Comparison of ENCODE assay signal across 1 cellular context in the genomic region with DNA sequence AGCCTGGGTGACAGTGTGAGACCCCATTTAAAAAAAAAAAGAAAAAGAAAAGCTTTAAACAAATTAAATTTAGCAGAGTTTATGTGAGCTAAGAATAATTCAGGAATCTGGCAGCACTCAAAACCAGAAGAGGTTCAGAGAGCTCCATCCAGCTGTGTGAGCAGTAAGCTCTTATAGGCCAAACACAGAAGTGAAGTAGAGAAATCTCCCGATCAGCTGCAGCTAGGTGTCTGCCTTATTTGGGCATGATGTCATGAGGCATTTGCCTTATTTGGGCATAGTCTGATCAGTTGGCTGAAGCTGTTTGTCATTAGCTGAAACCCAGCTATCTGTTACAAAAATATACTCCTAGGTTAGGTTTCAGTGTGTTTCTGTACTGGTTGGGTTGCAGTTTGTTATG.
TF ChIP-seq lines count a peak whose summit lies in the region.

No MANE protein-coding gene starts in this region.

TF ChIP-seq in GM12878, 131 proteins besides CTCF, POLR2A, EP300 and RAD21 (continues in another document):
- TF ChIP-seq, protein P1, sequence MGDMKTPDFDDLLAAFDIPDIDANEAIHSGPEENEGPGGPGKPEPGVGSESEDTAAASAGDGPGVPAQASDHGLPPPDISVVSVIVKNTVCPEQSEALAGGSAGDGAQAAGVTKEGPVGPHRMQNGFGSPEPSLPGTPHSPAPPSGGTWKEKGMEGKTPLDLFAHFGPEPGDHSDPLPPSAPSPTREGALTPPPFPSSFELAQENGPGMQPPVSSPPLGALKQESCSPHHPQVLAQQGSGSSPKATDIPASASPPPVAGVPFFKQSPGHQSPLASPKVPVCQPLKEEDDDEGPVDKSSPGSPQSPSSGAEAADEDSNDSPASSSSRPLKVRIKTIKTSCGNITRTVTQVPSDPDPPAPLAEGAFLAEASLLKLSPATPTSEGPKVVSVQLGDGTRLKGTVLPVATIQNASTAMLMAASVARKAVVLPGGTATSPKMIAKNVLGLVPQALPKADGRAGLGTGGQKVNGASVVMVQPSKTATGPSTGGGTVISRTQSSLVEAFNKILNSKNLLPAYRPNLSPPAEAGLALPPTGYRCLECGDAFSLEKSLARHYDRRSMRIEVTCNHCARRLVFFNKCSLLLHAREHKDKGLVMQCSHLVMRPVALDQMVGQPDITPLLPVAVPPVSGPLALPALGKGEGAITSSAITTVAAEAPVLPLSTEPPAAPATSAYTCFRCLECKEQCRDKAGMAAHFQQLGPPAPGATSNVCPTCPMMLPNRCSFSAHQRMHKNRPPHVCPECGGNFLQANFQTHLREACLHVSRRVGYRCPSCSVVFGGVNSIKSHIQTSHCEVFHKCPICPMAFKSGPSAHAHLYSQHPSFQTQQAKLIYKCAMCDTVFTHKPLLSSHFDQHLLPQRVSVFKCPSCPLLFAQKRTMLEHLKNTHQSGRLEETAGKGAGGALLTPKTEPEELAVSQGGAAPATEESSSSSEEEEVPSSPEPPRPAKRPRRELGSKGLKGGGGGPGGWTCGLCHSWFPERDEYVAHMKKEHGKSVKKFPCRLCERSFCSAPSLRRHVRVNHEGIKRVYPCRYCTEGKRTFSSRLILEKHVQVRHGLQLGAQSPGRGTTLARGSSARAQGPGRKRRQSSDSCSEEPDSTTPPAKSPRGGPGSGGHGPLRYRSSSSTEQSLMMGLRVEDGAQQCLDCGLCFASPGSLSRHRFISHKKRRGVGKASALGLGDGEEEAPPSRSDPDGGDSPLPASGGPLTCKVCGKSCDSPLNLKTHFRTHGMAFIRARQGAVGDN (IDR thresholded peaks at IDR 0.05), result no peak
- TF ChIP-seq NR2C2 (IDR thresholded peaks at IDR 0.05; ENCODE audit: borderline replicate concordance, control insufficient read depth, insufficient read length, low read depth), result no peak
- no peak for TF ChIP-seq E4F1 (IDR thresholded peaks at IDR 0.05; ENCODE audit: borderline replicate concordance, partially characterized antibody)
- TF ChIP-seq RCOR1 (conservative IDR thresholded peaks at IDR 0.05; ENCODE audit: low read depth, low read length), result no peak
- no peak; the same call in 1 of the 2 replicates for TF ChIP-seq PKNOX1 (IDR thresholded peaks at IDR 0.05)
- no peak for TF ChIP-seq RUNX3 (IDR thresholded peaks at IDR 0.05; ENCODE audit: low read length)
- no peak for TF ChIP-seq ZZZ3 (IDR thresholded peaks at IDR 0.05; ENCODE audit: control insufficient read depth, insufficient read length, low read depth)
- TF ChIP-seq CHD4 (IDR thresholded peaks at IDR 0.05), result 0 out of 2 replicates have a peak, but pooled peaks have one; percentile 23
- TF ChIP-seq ZNF24 (IDR thresholded peaks at IDR 0.05), result no peak
- TF ChIP-seq TCF12 (IDR thresholded peaks at IDR 0.05; ENCODE audit: low read depth, low read length), result peak; percentile 69; the same call in 1 of the 2 replicates
- peak; percentile 51; the same call in 1 of the 2 replicates for TF ChIP-seq CREM (IDR thresholded peaks at IDR 0.05; ENCODE audit: low read depth)
- TF ChIP-seq, protein P2, sequence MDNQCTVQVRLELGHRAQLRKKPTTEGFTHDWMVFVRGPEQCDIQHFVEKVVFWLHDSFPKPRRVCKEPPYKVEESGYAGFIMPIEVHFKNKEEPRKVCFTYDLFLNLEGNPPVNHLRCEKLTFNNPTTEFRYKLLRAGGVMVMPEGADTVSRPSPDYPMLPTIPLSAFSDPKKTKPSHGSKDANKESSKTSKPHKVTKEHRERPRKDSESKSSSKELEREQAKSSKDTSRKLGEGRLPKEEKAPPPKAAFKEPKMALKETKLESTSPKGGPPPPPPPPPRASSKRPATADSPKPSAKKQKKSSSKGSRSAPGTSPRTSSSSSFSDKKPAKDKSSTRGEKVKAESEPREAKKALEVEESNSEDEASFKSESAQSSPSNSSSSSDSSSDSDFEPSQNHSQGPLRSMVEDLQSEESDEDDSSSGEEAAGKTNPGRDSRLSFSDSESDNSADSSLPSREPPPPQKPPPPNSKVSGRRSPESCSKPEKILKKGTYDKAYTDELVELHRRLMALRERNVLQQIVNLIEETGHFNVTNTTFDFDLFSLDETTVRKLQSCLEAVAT (IDR thresholded peaks at IDR 0.05), result no peak
- TF ChIP-seq CBX3 (IDR thresholded peaks at IDR 0.05; ENCODE audit: borderline replicate concordance, low read depth), result no peak
- no peak for TF ChIP-seq BCL11A (IDR thresholded peaks at IDR 0.05; ENCODE audit: low read depth, low read length)
- TF ChIP-seq ZBTB33 (IDR thresholded peaks at IDR 0.05), result peak; percentile 97
- TF ChIP-seq, protein P3, sequence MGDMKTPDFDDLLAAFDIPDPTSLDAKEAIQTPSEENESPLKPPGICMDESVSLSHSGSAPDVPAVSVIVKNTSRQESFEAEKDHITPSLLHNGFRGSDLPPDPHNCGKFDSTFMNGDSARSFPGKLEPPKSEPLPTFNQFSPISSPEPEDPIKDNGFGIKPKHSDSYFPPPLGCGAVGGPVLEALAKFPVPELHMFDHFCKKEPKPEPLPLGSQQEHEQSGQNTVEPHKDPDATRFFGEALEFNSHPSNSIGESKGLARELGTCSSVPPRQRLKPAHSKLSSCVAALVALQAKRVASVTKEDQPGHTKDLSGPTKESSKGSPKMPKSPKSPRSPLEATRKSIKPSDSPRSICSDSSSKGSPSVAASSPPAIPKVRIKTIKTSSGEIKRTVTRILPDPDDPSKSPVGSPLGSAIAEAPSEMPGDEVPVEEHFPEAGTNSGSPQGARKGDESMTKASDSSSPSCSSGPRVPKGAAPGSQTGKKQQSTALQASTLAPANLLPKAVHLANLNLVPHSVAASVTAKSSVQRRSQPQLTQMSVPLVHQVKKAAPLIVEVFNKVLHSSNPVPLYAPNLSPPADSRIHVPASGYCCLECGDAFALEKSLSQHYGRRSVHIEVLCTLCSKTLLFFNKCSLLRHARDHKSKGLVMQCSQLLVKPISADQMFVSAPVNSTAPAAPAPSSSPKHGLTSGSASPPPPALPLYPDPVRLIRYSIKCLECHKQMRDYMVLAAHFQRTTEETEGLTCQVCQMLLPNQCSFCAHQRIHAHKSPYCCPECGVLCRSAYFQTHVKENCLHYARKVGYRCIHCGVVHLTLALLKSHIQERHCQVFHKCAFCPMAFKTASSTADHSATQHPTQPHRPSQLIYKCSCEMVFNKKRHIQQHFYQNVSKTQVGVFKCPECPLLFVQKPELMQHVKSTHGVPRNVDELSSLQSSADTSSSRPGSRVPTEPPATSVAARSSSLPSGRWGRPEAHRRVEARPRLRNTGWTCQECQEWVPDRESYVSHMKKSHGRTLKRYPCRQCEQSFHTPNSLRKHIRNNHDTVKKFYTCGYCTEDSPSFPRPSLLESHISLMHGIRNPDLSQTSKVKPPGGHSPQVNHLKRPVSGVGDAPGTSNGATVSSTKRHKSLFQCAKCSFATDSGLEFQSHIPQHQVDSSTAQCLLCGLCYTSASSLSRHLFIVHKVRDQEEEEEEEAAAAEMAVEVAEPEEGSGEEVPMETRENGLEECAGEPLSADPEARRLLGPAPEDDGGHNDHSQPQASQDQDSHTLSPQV (IDR thresholded peaks at IDR 0.05), result no peak
- peak; percentile 52; the same call in 1 of the 2 replicates for TF ChIP-seq TAF1 (IDR thresholded peaks at IDR 0.05; ENCODE audit: borderline replicate concordance, low read depth, low read length)
- no peak for TF ChIP-seq HDAC6 (IDR thresholded peaks at IDR 0.05; ENCODE audit: unreplicated experiment)
- no peak for TF ChIP-seq BACH1 (IDR thresholded peaks at IDR 0.05; ENCODE audit: borderline replicate concordance)
- peak; percentile 54 for TF ChIP-seq POLR2AphosphoS5 (IDR thresholded peaks at IDR 0.05; ENCODE audit: low read length)
- no peak for TF ChIP-seq FOXK2 (IDR thresholded peaks at IDR 0.05)
- no peak for TF ChIP-seq NFXL1 (IDR thresholded peaks at IDR 0.05; ENCODE audit: borderline replicate concordance)
- no peak for TF ChIP-seq NRF1 (conservative IDR thresholded peaks at IDR 0.05; ENCODE audit: low read depth, low read length)
- TF ChIP-seq EZH2 (IDR thresholded peaks at IDR 0.05; ENCODE audit: borderline replicate concordance, control insufficient read depth, low read depth, low read length), result peak; percentile 100; the same call in 1 of the 2 replicates
- TF ChIP-seq JUND (IDR thresholded peaks at IDR 0.05; ENCODE audit: low read depth, low read length), result no peak
- no peak for TF ChIP-seq MTA2 (IDR thresholded peaks at IDR 0.05; ENCODE audit: low read depth)
- no peak for TF ChIP-seq TCF3 (IDR thresholded peaks at IDR 0.05; ENCODE audit: borderline replicate concordance, insufficient read depth, low read depth, low read length)
- no peak for TF ChIP-seq CUX1 (IDR thresholded peaks at IDR 0.05; ENCODE audit: insufficient replicate concordance, low read depth, low read length)
